In the genomic region with DNA sequence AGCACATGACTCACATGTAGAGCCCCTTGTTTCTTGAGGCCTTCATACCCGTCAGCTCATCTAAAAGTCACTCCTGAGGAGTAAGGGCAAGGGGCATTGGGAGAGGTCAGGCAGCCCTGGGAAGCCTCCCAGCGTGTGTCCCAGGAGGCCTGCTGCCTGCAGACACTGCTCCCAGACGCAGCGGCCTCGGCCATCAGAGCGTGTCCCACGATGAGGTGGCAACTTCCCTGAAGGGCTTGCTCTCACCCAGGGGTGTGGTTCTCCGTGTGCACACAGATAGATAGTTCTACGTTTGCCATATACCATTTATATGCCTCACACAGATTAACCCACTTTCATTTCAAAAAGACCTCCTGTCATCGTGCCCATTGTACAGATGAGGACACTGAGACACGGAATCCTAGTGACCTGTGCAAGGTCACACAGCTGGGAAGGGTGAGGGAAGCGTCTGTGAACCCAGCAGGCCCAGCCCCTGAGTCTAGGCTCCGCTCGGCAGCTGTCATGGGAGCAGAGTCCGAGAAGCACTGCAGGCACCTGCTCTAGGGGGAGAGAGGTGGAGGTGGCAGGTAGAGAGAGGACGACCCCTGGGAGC, we compare ENCODE assay signal across 18 cellular contexts. TPM values are rescaled to one million over a fixed set of nuclear protein-coding genes. Genes with fewer than 3 reads are reported as not detected.
DNase-seq lines count a peak whose midpoint lies in the region; ATAC-seq, FAIRE-seq and TF ChIP-seq lines count a peak whose summit lies in the region.
"Had no signal": no experiment of that assay in that cellular context is flagged by ENCODE, and none has a peak within 500 bp of the region (broad histone marks: within the 10 kb centered on the region; RNA-seq: fewer than 3 reads in every experiment).

No MANE protein-coding gene starts in this region.

- peak; percentile 38 for ATAC-seq in GM12878
- ATAC-seq in HG02970 (IDR thresholded peaks at IDR 0.05; ENCODE audit: low FRiP score, unreplicated experiment), result no peak
- ATAC-seq: A549 had no signal

- no peak for FAIRE-seq in GM12878 (lab: Jason Lieb, UNC)
- FAIRE-seq: A549 had no signal

- in situ Hi-C loops in GM12878 (cut with MboI), result no loop called here

- H3K27me3 ChIP-seq in GM12878 (replicated peaks in 1 of 2; ENCODE audit: control insufficient read depth in 2 of 2, insufficient read depth in 2 of 2, low read length in 1 of 2), result no peaks in the 10 kb centered on the region; a peak in 1 of 4 replicates

- TF ChIP-seq EP300 in GM12878 (IDR thresholded peaks at IDR 0.05; ENCODE audit: borderline replicate concordance in 1 of 2, control insufficient read depth in 1 of 2, low read depth in 2 of 2, low read length in 2 of 2), result no peak

- H2AFZ ChIP-seq in GM12878 (ENCODE audit: control insufficient read depth, low read depth, low read length), result no peak overlapping the region

- H3K4me1 Mint-ChIP-seq in neural crest cell, result peaks cover 5% of the 10 kb centered on the region
- H3K4me1 Mint-ChIP-seq in type B pancreatic cell (ENCODE audit: unreplicated experiment), result no peaks in the 10 kb centered on the region

- no peaks in the 10 kb centered on the region for H3K9me3 Mint-ChIP-seq in neural crest cell
- H3K9me3 Mint-ChIP-seq in type B pancreatic cell, result no peaks in the 10 kb centered on the region
- H3K9me3 Mint-ChIP-seq: CD8-positive, alpha-beta memory T cell had no signal

- WGBS in GM12878 (ENCODE audit: insufficient coverage, insufficient replicate concordance, low lambda C conversion rate, missing lambda C conversion rate), result 23% methylated on average over 16 of the region's 16 CpGs

- CTCF ChIA-PET in GM12878 (lab: Yijun Ruan, JAX), result no interaction called here

- TF ChIP-seq CTCF in GM12878 (IDR thresholded peaks at IDR 0.05 in 2 of 3, conservative IDR thresholded peaks at IDR 0.05 in 1 of 3; ENCODE audit: control insufficient read depth in 2 of 3, extremely low read depth in 1 of 3, insufficient read depth in 1 of 3, low read depth in 3 of 3, low read length in 3 of 3) (no peak), neural crest cell (conservative IDR thresholded peaks at IDR 0.05) (no peak), type B pancreatic cell (conservative IDR thresholded peaks at IDR 0.05) (no peak)

- H3K9me3 ChIP-seq in GM12878 (replicated peaks; ENCODE audit: control insufficient read depth, insufficient read depth, low read length), result no peaks in the 10 kb centered on the region
- H3K9me3 ChIP-seq: A549 had no signal

- POLR2A ChIA-PET in GM12878 (lab: Charles Lee), result no interaction called here

- H3K9ac ChIP-seq in GM12878 (ENCODE audit: control insufficient read depth, insufficient read depth, low read length), result no peak overlapping the region
- H3K9ac ChIP-seq: KMS-11 had no signal

- H3K4me3 ChIP-seq in GM12878, result no peak overlapping the region
- H3K4me3 ChIP-seq: A549 had no signal

- no TSS peak for BruUV-seq in GM12878 (replicated peaks; lab: Mats Ljungman, UMichigan)

- TF ChIP-seq RAD21 in GM12878 (IDR thresholded peaks at IDR 0.05; ENCODE audit: insufficient read depth, low read depth, low read length), result no peak

- H4K20me1 ChIP-seq in GM12878 (ENCODE audit: control insufficient read depth, insufficient read depth), result no peaks in the 10 kb centered on the region

- RAD21 ChIA-PET in GM12878 (lab: Charles Lee; ENCODE audit: unreplicated experiment), result no interaction called here

- DNase-seq in Daoy (ENCODE audit: low read depth) (peak; percentile 0), GM12878 (ENCODE audit: low read depth, low spot score) (no peak), neural crest cell (ENCODE audit: low read depth, low spot score) (no peak), type B pancreatic cell (ENCODE audit: extremely low spot score, unreplicated experiment) (no peak)
- DNase-seq in activated CD4-positive, CD25-positive, alpha-beta regulatory T cell treated with anti-CD3 and anti-CD28 coated beads, Interleukin-2, amount 50 U/mL, for 72 hours, result no peak
- DNase-seq: C1 segment of cervical spinal cord; CD8-positive, alpha-beta memory T cell; DMS53; MV-4-11; NCI-H187; NCI-H2107; NCI-H510A; NCI-H774; SIG-M5 had no signal

- no peaks in the 10 kb centered on the region for H3K36me3 ChIP-seq in GM12878 (ENCODE audit: control insufficient read depth in 2 of 2, insufficient read depth in 2 of 2, low read length in 1 of 2)

- no peaks in the 10 kb centered on the region for H3K4me1 ChIP-seq in GM12878 (ENCODE audit: control insufficient read depth, insufficient read depth, low read length)
- H3K4me1 ChIP-seq: A549 had no signal

- no peak overlapping the region for H3K27ac ChIP-seq in GM12878 (ENCODE audit: control insufficient read depth, insufficient read depth)
- H3K27ac ChIP-seq: A549, KMS-11, RWPE1 had no signal

- no peak overlapping the region for H3K27ac Mint-ChIP-seq in neural crest cell (ENCODE audit: unreplicated experiment)
- no peak overlapping the region for H3K27ac Mint-ChIP-seq in type B pancreatic cell

- peak overlapping the region; percentile 47 for H3K4me3 Mint-ChIP-seq in neural crest cell
- H3K4me3 Mint-ChIP-seq in type B pancreatic cell, result no peak overlapping the region
- H3K4me3 Mint-ChIP-seq: CD8-positive, alpha-beta memory T cell had no signal

- intact Hi-C loops in GM12878 (cut with micrococcal nuclease; ENCODE audit: unreplicated experiment), result no loop called here

- no peak for TF ChIP-seq POLR2A in GM12878 (IDR thresholded peaks at IDR 0.05; ENCODE audit: low read depth, low read length)

- H3K27me3 Mint-ChIP-seq in neural crest cell (ENCODE audit: low read depth) (no peaks in the 10 kb centered on the region), type B pancreatic cell (no peaks in the 10 kb centered on the region)

- no peaks in the 10 kb centered on the region for H3K79me2 ChIP-seq in GM12878 (ENCODE audit: control insufficient read depth, insufficient read depth, low read length)

- no peak overlapping the region for H3K4me2 ChIP-seq in GM12878 (ENCODE audit: control insufficient read depth, insufficient read depth)
- H3K4me2 ChIP-seq: A549, KMS-11 had no signal

- SMC1A ChIA-PET in GM12878 (lab: Charles Lee; ENCODE audit: uncharacterized antibody, unreplicated experiment), result no interaction called here

- H3K36me3 Mint-ChIP-seq in neural crest cell (ENCODE audit: low read depth) (peaks cover 21% of the 10 kb centered on the region), type B pancreatic cell (no peaks in the 10 kb centered on the region)
- H3K36me3 Mint-ChIP-seq: CD8-positive, alpha-beta memory T cell had no signal

RNA-seq across cellular contexts. Expression of gene TUBB3, which starts 8.3 kb away (rescaled TPM):
- total RNA-seq in Daoy (2014; rRNA removed; shearing (Covaris generic)), result 135 and 149 TPM in 2 replicates
- total RNA-seq in GM12878 (2013; cell fraction: nucleolus; rRNA removed), result 1.7 TPM in 1 of 2 replicates, not detected in the other
- 1.3 and 1.6 TPM in 2 replicates for total RNA-seq in GM12878 (2014; rRNA removed)
- 0.49 and 0.69 TPM in 2 replicates for total RNA-seq in GM12878 (2014; rRNA removed; fragmentation: Illumina TruSeq; extraction: Trizol)
- 1.6 and 2.3 TPM in 2 replicates for total RNA-seq in GM12878 (2021)
- polyA plus RNA-seq in GM12878 (2011; ENCODE audit: low read depth), result 0.29 TPM
- polyA plus RNA-seq in GM12878 (2011; rRNA removed), result 0.19 and 0.58 TPM in 2 replicates
- polyA plus RNA-seq in GM12878 (2011; cell fraction: cytosol; rRNA removed), result 0.52 and 1.0 TPM in 2 replicates
- polyA plus RNA-seq in GM12878 (2011; cell fraction: nucleus; rRNA removed), result 1.8 TPM in 2 replicates
- polyA plus RNA-seq in GM12878 (2012), result 1.0 and 1.3 TPM in 2 replicates
- 0.32 TPM in 1 of 2 replicates, not detected in the other for polyA plus RNA-seq in GM12878 (2014; fragmentation: Illumina TruSeq; extraction: Trizol)
- under 1 TPM in 1 of 2 experiments, not detected in 1; 0.09 TPM for polyA plus RNA-seq in GM12878 (2014; fragmentation: Nextera tagmentation; extraction: Ambion mirVana)
- 0.50 and 0.86 TPM in 2 replicates for polyA plus RNA-seq in GM12878 (2014; rRNA removed)
- 1 to 10 TPM; 1.3 to 2.5 TPM for polyA plus RNA-seq in GM12878 (2016; fragmentation: Nextera tagmentation; extraction: Ambion mirVana)
- 0.51 and 1.4 TPM in 2 replicates for polyA minus RNA-seq in GM12878 (2011; rRNA and poly(A)+ RNA removed)
- polyA minus RNA-seq in GM12878 (2011; cell fraction: cytosol; rRNA and poly(A)+ RNA removed), result 0.67 TPM in 1 of 2 replicates, not detected in the other
- polyA minus RNA-seq in GM12878 (2011; cell fraction: nucleus; rRNA and poly(A)+ RNA removed), result 0.60 TPM in 1 of 2 replicates, not detected in the other
- 518 and 541 TPM in 2 replicates for total RNA-seq in neural crest cell
- total RNA-seq in type B pancreatic cell (ENCODE audit: low replicate concordance), result 62.0 and 91.4 TPM in 2 replicates
- polyA plus RNA-seq: CD8-positive, alpha-beta memory T cell had no signal

RNA-seq across cellular contexts. Expression of gene MC1R, which starts 12.7 kb away (rescaled TPM):
- total RNA-seq in Daoy (2014; rRNA removed; shearing (Covaris generic)), result 0.95 and 1.9 TPM in 2 replicates
- 8.0 and 12.8 TPM in 2 replicates for total RNA-seq in GM12878 (2013; cell fraction: nucleolus; rRNA removed)
- 0.60 and 0.62 TPM in 2 replicates for total RNA-seq in GM12878 (2014; rRNA removed)
- total RNA-seq in GM12878 (2014; rRNA removed; fragmentation: Illumina TruSeq; extraction: Trizol), result 0.28 and 0.40 TPM in 2 replicates
- total RNA-seq in GM12878 (2021), result 0.72 and 1.3 TPM in 2 replicates
- polyA plus RNA-seq in GM12878 (2011; ENCODE audit: low read depth), result 0.55 TPM
- 0.68 and 1.0 TPM in 2 replicates for polyA plus RNA-seq in GM12878 (2011; rRNA removed)
- 1.3 and 1.5 TPM in 2 replicates for polyA plus RNA-seq in GM12878 (2011; cell fraction: cytosol; rRNA removed)
- 11.5 and 15.2 TPM in 2 replicates for polyA plus RNA-seq in GM12878 (2011; cell fraction: nucleus; rRNA removed)
- 0.44 and 1.2 TPM in 2 replicates for polyA plus RNA-seq in GM12878 (2012)
- polyA plus RNA-seq in GM12878 (2014; fragmentation: Illumina TruSeq; extraction: Trizol), result 0.50 TPM in 1 of 2 replicates, not detected in the other
- under 1 TPM; 0.06 to 0.07 TPM for polyA plus RNA-seq in GM12878 (2014; fragmentation: Nextera tagmentation; extraction: Ambion mirVana)
- 1.8 and 2.3 TPM in 2 replicates for polyA plus RNA-seq in GM12878 (2014; rRNA removed)
- polyA plus RNA-seq in GM12878 (2016; fragmentation: Nextera tagmentation; extraction: Ambion mirVana), result under 1 TPM; 0.18 to 0.40 TPM
- polyA minus RNA-seq in GM12878 (2011; rRNA and poly(A)+ RNA removed), result 1.8 and 2.8 TPM in 2 replicates
- polyA minus RNA-seq in GM12878 (2011; cell fraction: cytosol; rRNA and poly(A)+ RNA removed), result 0.40 and 1.4 TPM in 2 replicates
- 1.8 and 4.1 TPM in 2 replicates for polyA minus RNA-seq in GM12878 (2011; cell fraction: nucleus; rRNA and poly(A)+ RNA removed)
- total RNA-seq in neural crest cell, result 7.7 and 8.3 TPM in 2 replicates
- total RNA-seq in type B pancreatic cell (ENCODE audit: low replicate concordance), result 3.6 and 3.8 TPM in 2 replicates

RNA-seq across cellular contexts. Expression of gene DEF8, which starts 17.2 kb away (rescaled TPM):
- 81.3 and 111 TPM in 2 replicates for total RNA-seq in Daoy (2014; rRNA removed; shearing (Covaris generic))
- 34.0 and 49.6 TPM in 2 replicates for total RNA-seq in GM12878 (2013; cell fraction: nucleolus; rRNA removed)
- 88.3 and 98.2 TPM in 2 replicates for total RNA-seq in GM12878 (2014; rRNA removed)
- 35.3 and 38.6 TPM in 2 replicates for total RNA-seq in GM12878 (2014; rRNA removed; fragmentation: Illumina TruSeq; extraction: Trizol)
- total RNA-seq in GM12878 (2021), result 63.8 and 72.1 TPM in 2 replicates
- 27.4 TPM for polyA plus RNA-seq in GM12878 (2011; ENCODE audit: low read depth)
- polyA plus RNA-seq in GM12878 (2011; rRNA removed), result 14.4 and 27.9 TPM in 2 replicates
- 53.1 and 56.5 TPM in 2 replicates for polyA plus RNA-seq in GM12878 (2011; cell fraction: cytosol; rRNA removed)
- polyA plus RNA-seq in GM12878 (2011; cell fraction: nucleus; rRNA removed), result 93.4 and 142 TPM in 2 replicates
- polyA plus RNA-seq in GM12878 (2012), result 26.0 and 37.6 TPM in 2 replicates
- 13.5 and 28.8 TPM in 2 replicates for polyA plus RNA-seq in GM12878 (2014; fragmentation: Illumina TruSeq; extraction: Trizol)
- 10 to 100 TPM; 17.0 to 33.5 TPM for polyA plus RNA-seq in GM12878 (2014; fragmentation: Nextera tagmentation; extraction: Ambion mirVana)
- 80.6 and 124 TPM in 2 replicates for polyA plus RNA-seq in GM12878 (2014; rRNA removed)
- polyA plus RNA-seq in GM12878 (2016; fragmentation: Nextera tagmentation; extraction: Ambion mirVana), result 10 to 100 TPM; 63.2 to 64.1 TPM
- polyA minus RNA-seq in GM12878 (2011; rRNA and poly(A)+ RNA removed), result 19.9 and 23.1 TPM in 2 replicates
- 14.2 and 15.2 TPM in 2 replicates for polyA minus RNA-seq in GM12878 (2011; cell fraction: cytosol; rRNA and poly(A)+ RNA removed)
- polyA minus RNA-seq in GM12878 (2011; cell fraction: nucleus; rRNA and poly(A)+ RNA removed), result 9.8 and 24.4 TPM in 2 replicates
- 67.6 and 70.1 TPM in 2 replicates for total RNA-seq in neural crest cell
- total RNA-seq in type B pancreatic cell (ENCODE audit: low replicate concordance), result 61.0 and 63.5 TPM in 2 replicates

RNA-seq across cellular contexts. Expression of gene TCF25, which starts 58.0 kb away (rescaled TPM):
- 59.8 and 63.6 TPM in 2 replicates for total RNA-seq in Daoy (2014; rRNA removed; shearing (Covaris generic))
- 211 and 247 TPM in 2 replicates for total RNA-seq in GM12878 (2013; cell fraction: nucleolus; rRNA removed)
- total RNA-seq in GM12878 (2014; rRNA removed) (92.1 and 102 TPM in 2 replicates), GM12878 (2014; rRNA removed; fragmentation: Illumina TruSeq; extraction: Trizol) (47.1 and 52.7 TPM in 2 replicates), GM12878 (2021) (110 and 130 TPM in 2 replicates), neural crest cell (198 and 209 TPM in 2 replicates), type B pancreatic cell (ENCODE audit: low replicate concordance) (170 and 184 TPM in 2 replicates)
- polyA plus RNA-seq in GM12878 (2011; ENCODE audit: low read depth), result 79.7 TPM
- polyA plus RNA-seq in GM12878 (2011; rRNA removed) (70.2 and 87.7 TPM in 2 replicates), GM12878 (2014; fragmentation: Illumina TruSeq; extraction: Trizol) (42.7 and 82.1 TPM in 2 replicates), GM12878 (2014; fragmentation: Nextera tagmentation; extraction: Ambion mirVana) (10 to 100 TPM in 1 of 2 experiments, 1 to 10 TPM in 1; 8.4 to 22.5 TPM), GM12878 (2014; rRNA removed) (119 and 124 TPM in 2 replicates), GM12878 (2016; fragmentation: Nextera tagmentation; extraction: Ambion mirVana) (10 to 100 TPM; 91.1 to 96.6 TPM)
- polyA plus RNA-seq in GM12878 (2011; cell fraction: cytosol; rRNA removed), result 92.9 and 118 TPM in 2 replicates
- polyA plus RNA-seq in GM12878 (2011; cell fraction: nucleus; rRNA removed), result 274 and 357 TPM in 2 replicates
- 148 and 213 TPM in 2 replicates for polyA plus RNA-seq in GM12878 (2012)
- 51.9 and 78.2 TPM in 2 replicates for polyA minus RNA-seq in GM12878 (2011; rRNA and poly(A)+ RNA removed)
- 28.9 and 36.4 TPM in 2 replicates for polyA minus RNA-seq in GM12878 (2011; cell fraction: cytosol; rRNA and poly(A)+ RNA removed)
- polyA minus RNA-seq in GM12878 (2011; cell fraction: nucleus; rRNA and poly(A)+ RNA removed), result 46.1 and 78.6 TPM in 2 replicates

Comparison
In these comparisons a context has a peak if more than half of its experiments do, and no peak if none do; other contexts are left out.
1. RNA of gene TUBB3, which starts 8.3 kb away (total RNA-seq): 518 to 541 TPM in neural crest cell, 135 to 149 TPM in Daoy and 62.0 to 91.4 TPM in type B pancreatic cell; 0.49 to 2.3 TPM in GM12878; every median in the first group is over 10 times any median in the second.